ENCODE assay signal across 19 cellular contexts in the genomic region with DNA sequence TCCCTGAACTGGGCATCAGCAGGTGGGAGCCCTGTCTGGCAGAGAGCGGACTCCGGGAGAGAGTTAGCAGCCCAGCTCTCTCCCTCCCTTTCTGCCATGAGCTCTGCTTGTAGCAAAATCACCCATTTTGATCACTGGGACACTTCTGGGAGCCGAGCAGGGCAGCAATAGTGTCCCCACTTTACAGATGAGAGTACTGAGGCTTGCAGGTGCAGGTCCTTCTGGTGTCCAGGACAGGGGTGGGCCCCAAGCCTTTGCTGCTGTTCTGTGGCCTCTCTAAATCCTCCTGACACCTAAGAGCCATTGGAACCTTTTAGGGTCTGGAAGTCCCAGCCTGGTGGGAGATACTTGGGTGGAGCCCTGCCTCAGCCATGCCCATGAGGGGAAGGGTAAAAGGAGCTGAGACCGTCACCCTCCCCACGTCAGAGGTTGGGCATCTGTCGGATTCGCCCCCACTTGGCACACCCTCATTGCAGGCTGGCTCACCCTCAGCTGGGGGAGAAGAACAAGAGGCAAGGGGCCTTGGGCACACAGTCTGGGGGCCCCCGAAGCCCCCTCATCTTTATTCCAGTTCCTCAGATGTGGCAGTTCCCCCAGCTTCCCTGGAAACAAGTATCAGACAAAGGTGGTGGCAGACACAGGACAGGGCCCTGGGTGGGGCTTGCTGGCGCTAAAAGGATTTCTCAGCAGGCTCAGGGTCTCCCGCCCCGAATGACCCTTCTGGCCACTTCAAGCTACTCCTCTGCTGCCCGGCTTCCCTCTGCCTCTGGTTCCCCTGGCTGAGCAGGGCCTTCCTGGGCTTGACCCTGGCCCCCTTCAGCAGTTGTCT. TPM values are rescaled to one million over a fixed set of nuclear protein-coding genes. Genes with fewer than 3 reads are reported as not detected.
"Had no signal": no experiment of that assay in that cellular context is flagged by ENCODE, and none has a peak within 500 bp of the region (broad histone marks: within the 10 kb centered on the region; RNA-seq: fewer than 3 reads in every experiment).

No MANE protein-coding gene starts in this region.

- H3K4me3 Mint-ChIP-seq: activated CD4-positive, alpha-beta memory T cell treated with anti-CD3 and anti-CD28 coated beads for 36 hours; activated naive CD4-positive, alpha-beta T cell treated with anti-CD3 and anti-CD28 coated beads for 36 hours; activated T-cell treated with anti-CD3 and anti-CD28 coated beads, Interleukin-2, amount 50 U/mL, for 72 hours; dendritic cell treated with granulocyte-macrophage colony-stimulating factor and Interleukin-4, amounts not matched to agents 40 ng/mL and 50 ng/mL, for 4 days; natural killer cell had no signal

- H3K27me3 Mint-ChIP-seq: activated CD4-positive, alpha-beta memory T cell treated with anti-CD3 and anti-CD28 coated beads for 36 hours had no signal

- H3K36me3 Mint-ChIP-seq: natural killer cell had no signal

- DNase-seq: activated CD4-positive, alpha-beta memory T cell treated with anti-CD3 and anti-CD28 coated beads for 36 hours; activated CD4-positive, alpha-beta T cell treated with anti-CD3 and anti-CD28 coated beads for 48 hours; activated effector memory CD4-positive, alpha-beta T cell treated with Interleukin-2 at 50 U/mL for 16 hours; activated T-cell treated with anti-CD3 and anti-CD28 coated beads, Interleukin-2, amount 50 U/mL, for 72 hours; effector CD8-positive, alpha-beta T cell; erythroblast; foreskin keratinocyte; hippocampal formation; left colon; natural killer cell; stimulated activated CD4-positive, alpha-beta T cell treated with anti-CD3 and anti-CD28 coated beads, Interleukin-1b, Interleukin-23, amount 100 ng/mL, for 48 hours; transverse colon; uterus had no signal

- H3K27ac Mint-ChIP-seq: activated CD4-positive, alpha-beta memory T cell treated with anti-CD3 and anti-CD28 coated beads for 36 hours; activated naive CD4-positive, alpha-beta T cell treated with anti-CD3 and anti-CD28 coated beads for 36 hours; activated T-cell treated with anti-CD3 and anti-CD28 coated beads, Interleukin-2, amount 50 U/mL, for 72 hours; natural killer cell had no signal

- H3K27ac ChIP-seq: foreskin keratinocyte, ovary, psoas muscle, right atrium auricular region, transverse colon, uterus had no signal

- H3K9me3 Mint-ChIP-seq: activated CD4-positive, alpha-beta memory T cell treated with anti-CD3 and anti-CD28 coated beads for 36 hours; activated naive CD4-positive, alpha-beta T cell treated with anti-CD3 and anti-CD28 coated beads for 36 hours; activated T-cell treated with anti-CD3 and anti-CD28 coated beads, Interleukin-2, amount 50 U/mL, for 72 hours; dendritic cell treated with granulocyte-macrophage colony-stimulating factor and Interleukin-4, amounts not matched to agents 40 ng/mL and 50 ng/mL, for 4 days; natural killer cell had no signal

- H3K27me3 ChIP-seq: foreskin keratinocyte, ovary, right atrium auricular region, transverse colon, uterus had no signal

- H3K4me3 ChIP-seq: lung, ovary, psoas muscle, right atrium auricular region, transverse colon, uterus had no signal

- H3K9me3 ChIP-seq: ovary, psoas muscle, right atrium auricular region, transverse colon, uterus had no signal

- H3K36me3 ChIP-seq: ovary, right atrium auricular region, transverse colon, uterus had no signal

- ATAC-seq: activated T-cell treated with anti-CD3 and anti-CD28 coated beads, Interleukin-2, amount 50 U/mL, for 72 hours; foreskin keratinocyte; left colon; natural killer cell; psoas muscle had no signal

RNA-seq across cellular contexts. Expression of gene CD248, which starts 14.9 kb away (rescaled TPM):
- total RNA-seq: activated CD4-positive, alpha-beta memory T cell treated with anti-CD3 and anti-CD28 coated beads for 36 hours; foreskin keratinocyte had no signal
